ENCODE assay signal across 18 cellular contexts in the genomic region with DNA sequence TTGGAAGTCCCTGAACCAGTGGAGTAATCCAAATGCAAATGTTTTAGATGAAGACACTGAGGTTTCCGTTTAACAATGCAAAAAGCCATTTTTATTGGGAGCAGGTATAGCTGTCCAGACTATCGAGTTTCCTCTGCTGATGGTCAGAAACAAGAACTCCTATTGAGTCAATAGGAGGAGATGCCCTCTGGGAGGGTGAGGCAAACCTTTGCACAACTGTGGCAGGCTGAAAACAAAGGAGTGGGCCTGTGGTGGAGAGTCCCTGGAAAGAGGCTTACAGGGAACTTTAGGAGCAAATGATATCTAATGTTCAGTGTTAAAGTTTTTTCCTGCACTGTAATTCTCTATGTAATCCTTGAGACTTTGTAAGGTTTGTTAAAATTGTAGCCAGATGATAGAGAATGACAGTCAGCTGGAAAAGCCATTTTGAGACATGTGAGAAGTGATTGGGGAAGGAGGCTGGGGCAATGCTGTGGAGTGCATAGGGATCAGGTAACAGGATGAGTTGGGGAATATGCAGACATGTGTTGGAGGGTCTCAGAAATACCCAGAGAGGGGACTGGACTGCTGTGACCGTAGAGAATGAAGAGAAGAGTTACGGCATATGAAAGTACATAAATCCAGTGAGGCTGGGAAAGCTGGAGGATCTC.
"Had no signal": no experiment of that assay in that cellular context is flagged by ENCODE, and none has a peak within 500 bp of the region (broad histone marks: within the 10 kb centered on the region; RNA-seq: fewer than 3 reads in every experiment).

No MANE protein-coding gene starts in this region.

- H3K27ac Mint-ChIP-seq: activated CD4-positive, alpha-beta memory T cell treated with anti-CD3 and anti-CD28 coated beads for 36 hours; activated CD4-positive, alpha-beta T cell treated with anti-CD3 and anti-CD28 coated beads for 36 hours; activated T-cell treated with anti-CD3 and anti-CD28 coated beads, Interleukin-2, amount 50 U/mL, for 24 hours; activated T-helper 2 cell treated with anti-CD3 and anti-CD28 coated beads, Interferon-gamma antibody, Interleukin-2, Interleukin-4, amounts not matched to agents 10 μg/mL and 5 μg/mL and 100 μg/mL, durations not matched to agents 14 hours and 24 hours and 36 hours had no signal

- DNase-seq: activated CD4-positive, alpha-beta memory T cell treated with anti-CD3 and anti-CD28 coated beads for 36 hours; activated CD4-positive, alpha-beta T cell treated with anti-CD3 and anti-CD28 coated beads for 36 hours; activated naive CD4-positive, alpha-beta T cell treated with anti-CD3 and anti-CD28 coated beads, Interleukin-2, amount 50 U/mL, for 16 hours; activated T-cell treated with anti-CD3 and anti-CD28 coated beads, Interleukin-2, amount 50 U/mL, for 24 hours; cortex of kidney; effector CD4-positive, alpha-beta T cell; gastrocnemius medialis; heart right ventricle; mesenchymal stem cell; mucosa of descending colon; naive B cell; stimulated activated CD8-positive, alpha-beta memory T cell treated with anti-CD3 and anti-CD28 coated beads, Interleukin-4, amount 100 ng/mL, for 48 hours; stimulated activated naive CD4-positive, alpha-beta T cell; T-helper 2 cell had no signal

- FAIRE-seq: TTC549 had no signal

- H3K36me3 Mint-ChIP-seq: activated CD4-positive, alpha-beta memory T cell treated with anti-CD3 and anti-CD28 coated beads for 36 hours had no signal

- H3K27ac ChIP-seq: ascending aorta, gastrocnemius medialis, heart right ventricle, neutrophil had no signal

- H3K27me3 ChIP-seq: ascending aorta, gastrocnemius medialis, heart right ventricle, neutrophil had no signal

- H3K9me3 ChIP-seq: ascending aorta, gastrocnemius medialis, heart right ventricle, mucosa of descending colon, neutrophil had no signal

- H3K27me3 Mint-ChIP-seq: activated CD4-positive, alpha-beta memory T cell treated with anti-CD3 and anti-CD28 coated beads for 36 hours; activated CD4-positive, alpha-beta T cell treated with anti-CD3 and anti-CD28 coated beads for 36 hours; activated T-cell treated with anti-CD3 and anti-CD28 coated beads, Interleukin-2, amount 50 U/mL, for 24 hours; naive B cell had no signal

- H3K9me3 Mint-ChIP-seq: activated T-cell treated with anti-CD3 and anti-CD28 coated beads, Interleukin-2, amount 50 U/mL, for 24 hours; activated T-helper 2 cell treated with anti-CD3 and anti-CD28 coated beads, Interferon-gamma antibody, Interleukin-2, Interleukin-4, amounts not matched to agents 10 μg/mL and 5 μg/mL and 100 μg/mL, durations not matched to agents 14 hours and 24 hours and 36 hours had no signal

- H3K4me3 Mint-ChIP-seq: activated CD4-positive, alpha-beta memory T cell treated with anti-CD3 and anti-CD28 coated beads for 36 hours; activated CD4-positive, alpha-beta T cell treated with anti-CD3 and anti-CD28 coated beads for 36 hours; activated T-cell treated with anti-CD3 and anti-CD28 coated beads, Interleukin-2, amount 50 U/mL, for 24 hours; naive B cell had no signal

- H3K4me1 ChIP-seq: gastrocnemius medialis, heart right ventricle had no signal

- H3K4me3 ChIP-seq: ascending aorta, gastrocnemius medialis, heart right ventricle, mucosa of descending colon had no signal

- H3K36me3 ChIP-seq: ascending aorta, gastrocnemius medialis, heart right ventricle, neutrophil had no signal
